In the genomic region with DNA sequence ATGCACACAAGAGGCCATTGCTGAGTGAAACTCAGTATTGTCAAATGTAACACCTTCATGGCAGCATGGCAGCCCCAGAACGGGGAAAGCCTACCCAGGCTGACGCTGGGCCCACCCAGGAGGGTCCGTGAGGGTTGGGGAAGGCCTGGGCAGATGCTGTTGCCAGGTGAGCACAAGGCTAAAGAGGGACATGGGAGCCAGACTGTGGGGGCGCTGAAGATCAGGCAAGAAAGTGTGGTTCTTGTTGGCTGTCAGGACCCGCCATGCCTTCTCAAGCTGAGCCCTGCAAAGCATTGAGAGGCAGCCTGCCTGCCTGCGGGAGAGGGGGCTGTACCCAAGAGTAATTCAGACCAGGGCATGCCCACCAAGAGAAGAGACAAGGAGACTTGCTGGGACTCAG, we compare ENCODE assay signal across 1 cellular context.
TF ChIP-seq lines count a peak whose summit lies in the region.

No MANE protein-coding gene starts in this region.

TF ChIP-seq in H1, 55 proteins besides CTCF, POLR2A, EP300 and RAD21:
- TF ChIP-seq TBP (IDR thresholded peaks at IDR 0.05; ENCODE audit: low read depth, low read length), result no peak
- TF ChIP-seq ZNF274 (IDR thresholded peaks at IDR 0.05; ENCODE audit: borderline replicate concordance, extremely low read depth, low read length), result no peak
- TF ChIP-seq RBBP5 (IDR thresholded peaks at IDR 0.05; ENCODE audit: borderline replicate concordance, low read depth, low read length), result no peak
- TF ChIP-seq, protein P1, sequence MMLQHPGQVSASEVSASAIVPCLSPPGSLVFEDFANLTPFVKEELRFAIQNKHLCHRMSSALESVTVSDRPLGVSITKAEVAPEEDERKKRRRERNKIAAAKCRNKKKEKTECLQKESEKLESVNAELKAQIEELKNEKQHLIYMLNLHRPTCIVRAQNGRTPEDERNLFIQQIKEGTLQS (IDR thresholded peaks at IDR 0.05; ENCODE audit: insufficient read depth, low read depth, low read length), result no peak
- TF ChIP-seq EGR1 (IDR thresholded peaks at IDR 0.05; ENCODE audit: borderline replicate concordance, low read depth, low read length), result no peak
- TF ChIP-seq CREB1 (IDR thresholded peaks at IDR 0.05), result no peak
- no peak for TF ChIP-seq HDAC6 (IDR thresholded peaks at IDR 0.05; ENCODE audit: low read depth, low read length)
- no peak for TF ChIP-seq NANOG (IDR thresholded peaks at IDR 0.05; ENCODE audit: insufficient read depth, low read depth, low read length, poor library complexity, severe bottlenecking)
- TF ChIP-seq, protein P2, sequence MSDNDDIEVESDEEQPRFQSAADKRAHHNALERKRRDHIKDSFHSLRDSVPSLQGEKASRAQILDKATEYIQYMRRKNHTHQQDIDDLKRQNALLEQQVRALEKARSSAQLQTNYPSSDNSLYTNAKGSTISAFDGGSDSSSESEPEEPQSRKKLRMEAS (IDR thresholded peaks at IDR 0.05), result no peak
- no peak for TF ChIP-seq POLR2AphosphoS5 (IDR thresholded peaks at IDR 0.05; ENCODE audit: low read depth, low read length)
- TF ChIP-seq MAFK (IDR thresholded peaks at IDR 0.05; ENCODE audit: low read depth, low read length), result no peak
- no peak for TF ChIP-seq RFX5 (IDR thresholded peaks at IDR 0.05; ENCODE audit: borderline replicate concordance, low read depth, low read length)
- TF ChIP-seq TCF12 (IDR thresholded peaks at IDR 0.05; ENCODE audit: low read depth, low read length), result no peak
